Comparison of ENCODE assay signal across 8 cellular contexts in genomic region chr2:23312996-23313606, GRCh38.
DNase-seq lines count a peak whose midpoint lies in the region; ATAC-seq and TF ChIP-seq lines count a peak whose summit lies in the region.

No MANE protein-coding gene starts in this region.

- CTCF ChIA-PET in CD8-positive, alpha-beta memory T cell (lab: Charles Lee), result no interaction called here

- TF ChIP-seq CTCF in left ventricle myocardium inferior (IDR thresholded peaks at IDR 0.05; ENCODE audit: borderline replicate concordance) (peak; percentile 41), RWPE2 (IDR thresholded peaks at IDR 0.05; ENCODE audit: poor library complexity, severe bottlenecking) (peak; percentile 25)

- no peaks in the 10 kb centered on the region for H3K9me3 Mint-ChIP-seq in CD8-positive, alpha-beta memory T cell

- intact Hi-C loops in left ventricle myocardium inferior (cut with micrococcal nuclease) (no loop called here), Right ventricle myocardium inferior (cut with DNase I) (no loop called here), cardiac septum (cut with DNase I) (no loop called here)

- H3K27me3 ChIP-seq in left ventricle myocardium inferior (ENCODE audit: low read depth) (peaks cover 53% of the 10 kb centered on the region), RWPE2 (ENCODE audit: insufficient read depth, poor library complexity, severe bottlenecking) (no peaks in the 10 kb centered on the region)
- no peaks in the 10 kb centered on the region for H3K27me3 ChIP-seq in CD8-positive, alpha-beta memory T cell (ENCODE audit: insufficient read depth, low read length, poor library complexity, severe bottlenecking)

- H3K27ac Mint-ChIP-seq in CD8-positive, alpha-beta memory T cell, result no peak overlapping the region

- no peaks in the 10 kb centered on the region for H3K36me3 Mint-ChIP-seq in CD8-positive, alpha-beta memory T cell

- no peak overlapping the region for H3K4me3 Mint-ChIP-seq in CD8-positive, alpha-beta memory T cell

- no peak overlapping the region for H3K4me3 ChIP-seq in left ventricle myocardium inferior
- H3K4me3 ChIP-seq in RWPE2 (ENCODE audit: severe bottlenecking), result no peak overlapping the region
- H3K4me3 ChIP-seq in CD8-positive, alpha-beta memory T cell (ENCODE audit: low read length), result no peak overlapping the region

- no peaks in the 10 kb centered on the region for H3K9me3 ChIP-seq in left ventricle myocardium inferior (replicated peaks)
- no peaks in the 10 kb centered on the region for H3K9me3 ChIP-seq in RWPE2 (ENCODE audit: severe bottlenecking)
- H3K9me3 ChIP-seq in CD8-positive, alpha-beta memory T cell (ENCODE audit: low read length), result no peaks in the 10 kb centered on the region

- H3K27ac ChIP-seq in left ventricle myocardium inferior (replicated peaks), result no peak overlapping the region
- no peak overlapping the region for H3K27ac ChIP-seq in RWPE2 (ENCODE audit: poor library complexity, severe bottlenecking)
- H3K27ac ChIP-seq in CD8-positive, alpha-beta memory T cell (ENCODE audit: low read depth, low read length), result no peak overlapping the region

- H3K4me1 ChIP-seq in left ventricle myocardium inferior (no peaks in the 10 kb centered on the region), RWPE2 (ENCODE audit: insufficient read depth, poor library complexity, severe bottlenecking) (no peaks in the 10 kb centered on the region)
- no peaks in the 10 kb centered on the region for H3K4me1 ChIP-seq in CD8-positive, alpha-beta memory T cell (ENCODE audit: insufficient read depth, low read length)

- peaks cover 12 to 22% of the 10 kb centered on the region in 2 donors for H3K27me3 Mint-ChIP-seq in CD8-positive, alpha-beta memory T cell

- H3K36me3 ChIP-seq in left ventricle myocardium inferior (no peaks in the 10 kb centered on the region), RWPE2 (ENCODE audit: low read depth) (no peaks in the 10 kb centered on the region)
- H3K36me3 ChIP-seq in CD8-positive, alpha-beta memory T cell (ENCODE audit: insufficient read depth, low read length), result no peaks in the 10 kb centered on the region

- no peaks in the 10 kb centered on the region for H3K4me1 Mint-ChIP-seq in CD8-positive, alpha-beta memory T cell

- DNase-seq in left ventricle myocardium inferior, result no peak
- no peak for DNase-seq in Right ventricle myocardium inferior (ENCODE audit: missing footprints)
- no peak for DNase-seq in RWPE2 (ENCODE audit: low spot score)
- DNase-seq in germinal center (ENCODE audit: low spot score), result peak; percentile 67
- no peak for DNase-seq in CD8-positive, alpha-beta memory T cell
- DNase-seq in cerebellar cortex (ENCODE audit: low spot score), result no peak
- DNase-seq in cardiac septum (ENCODE audit: low spot score), result no peak

- POLR2A ChIA-PET in CD8-positive, alpha-beta memory T cell (lab: Charles Lee), result no interaction called here

- ATAC-seq in Right ventricle myocardium inferior (no peak), HG02852 (IDR thresholded peaks at IDR 0.05; ENCODE audit: unreplicated experiment) (peak; percentile 92), RWPE2 (ENCODE audit: low read depth) (no peak)
